20 cellular contexts compared by ENCODE assay signal in genomic region chr11:855343-855674, GRCh38.
"Had no signal": no experiment of that assay in that cellular context is flagged by ENCODE, and none has a peak within 500 bp of the region (broad histone marks: within the 10 kb centered on the region; RNA-seq: fewer than 3 reads in every experiment).

No MANE protein-coding gene starts in this region.

- H3K27ac ChIP-seq: colonic mucosa, esophagus muscularis mucosa, lower lobe of right lung, parathyroid adenoma, right lobe of liver, thoracic aorta had no signal

- H2AFZ ChIP-seq: parathyroid adenoma had no signal

- H3K4me3 ChIP-seq: colonic mucosa, esophagus muscularis mucosa, lower lobe of right lung, right lobe of liver, thoracic aorta, tibial nerve, upper lobe of left lung had no signal

- H3K4me1 ChIP-seq: parathyroid adenoma, right lobe of liver had no signal

- H3K9me3 Mint-ChIP-seq: dendritic cell treated with granulocyte-macrophage colony-stimulating factor and Interleukin-4, amounts not matched to agents 40 ng/mL and 50 ng/mL, for 4 days; naive thymus-derived CD8-positive, alpha-beta T cell; nephron progenitor cell; stimulated activated naive B cell treated with anti-CD40 and anti-IgM and Interleukin-4, amounts not matched to agents 10 μg/mL and 1 μg/mL and 100 μg/mL, for 72 hours; stimulated activated naive CD8-positive, alpha-beta T cell treated with anti-CD3 and anti-CD28 coated beads, Interleukin-15, Interleukin-2, amounts not matched to agents 100 ng/mL and 50 ng/mL, for 24 hours had no signal

- H3K4me3 Mint-ChIP-seq: dendritic cell treated with granulocyte-macrophage colony-stimulating factor and Interleukin-4, amounts not matched to agents 40 ng/mL and 50 ng/mL, for 4 days; naive thymus-derived CD8-positive, alpha-beta T cell; nephron progenitor cell; stimulated activated naive B cell treated with anti-CD40 and anti-IgM and Interleukin-4, amounts not matched to agents 10 μg/mL and 1 μg/mL and 100 μg/mL, for 72 hours; stimulated activated naive CD8-positive, alpha-beta T cell treated with anti-CD3 and anti-CD28 coated beads, Interleukin-15, Interleukin-2, amounts not matched to agents 100 ng/mL and 50 ng/mL, for 24 hours had no signal

- H3K27me3 Mint-ChIP-seq: naive thymus-derived CD8-positive, alpha-beta T cell; stimulated activated naive CD8-positive, alpha-beta T cell treated with anti-CD3 and anti-CD28 coated beads, Interleukin-15, Interleukin-2, amounts not matched to agents 100 ng/mL and 50 ng/mL, for 24 hours had no signal

- H3K27me3 ChIP-seq: esophagus muscularis mucosa, right lobe of liver, tibial nerve, upper lobe of left lung had no signal

- H3K27ac Mint-ChIP-seq: dendritic cell treated with granulocyte-macrophage colony-stimulating factor and Interleukin-4, amounts not matched to agents 40 ng/mL and 50 ng/mL, for 4 days; nephron progenitor cell; progenitor cell of endocrine pancreas; stimulated activated naive B cell treated with anti-CD40 and anti-IgM and Interleukin-4, amounts not matched to agents 10 μg/mL and 1 μg/mL and 100 μg/mL, for 72 hours; stimulated activated naive CD8-positive, alpha-beta T cell treated with anti-CD3 and anti-CD28 coated beads, Interleukin-15, Interleukin-2, amounts not matched to agents 100 ng/mL and 50 ng/mL, for 24 hours had no signal

- H3K9ac ChIP-seq: parathyroid adenoma had no signal

- H3K9me3 ChIP-seq: colonic mucosa, esophagus muscularis mucosa, lower lobe of right lung, right lobe of liver, thoracic aorta, tibial nerve, upper lobe of left lung had no signal

- DNase-seq: colonic mucosa; effector CD8-positive, alpha-beta T cell; foreskin melanocyte; left ventricle myocardium superior; lower lobe of right lung; naive thymus-derived CD8-positive, alpha-beta T cell; nephron progenitor cell; right lobe of liver; small intestine; stimulated activated CD4-positive, alpha-beta T cell treated with anti-CD3 and anti-CD28 coated beads, Interleukin-15, amount 100 ng/mL, for 24 hours; stimulated activated CD4-positive, alpha-beta T cell treated with anti-CD3 and anti-CD28 coated beads, Interleukin-2, amount 100 ng/mL, for 48 hours; stimulated activated naive B cell treated with anti-CD40 and anti-IgM and Interleukin-4, amounts not matched to agents 10 μg/mL and 1 μg/mL and 100 μg/mL, for 72 hours had no signal

- H3K36me3 ChIP-seq: colonic mucosa, right lobe of liver, thoracic aorta had no signal

- H3K36me3 Mint-ChIP-seq: naive thymus-derived CD8-positive, alpha-beta T cell; stimulated activated naive B cell treated with anti-CD40 and anti-IgM and Interleukin-4, amounts not matched to agents 10 μg/mL and 1 μg/mL and 100 μg/mL, for 72 hours had no signal
